7 cellular contexts compared by ENCODE assay signal in the genomic region with DNA sequence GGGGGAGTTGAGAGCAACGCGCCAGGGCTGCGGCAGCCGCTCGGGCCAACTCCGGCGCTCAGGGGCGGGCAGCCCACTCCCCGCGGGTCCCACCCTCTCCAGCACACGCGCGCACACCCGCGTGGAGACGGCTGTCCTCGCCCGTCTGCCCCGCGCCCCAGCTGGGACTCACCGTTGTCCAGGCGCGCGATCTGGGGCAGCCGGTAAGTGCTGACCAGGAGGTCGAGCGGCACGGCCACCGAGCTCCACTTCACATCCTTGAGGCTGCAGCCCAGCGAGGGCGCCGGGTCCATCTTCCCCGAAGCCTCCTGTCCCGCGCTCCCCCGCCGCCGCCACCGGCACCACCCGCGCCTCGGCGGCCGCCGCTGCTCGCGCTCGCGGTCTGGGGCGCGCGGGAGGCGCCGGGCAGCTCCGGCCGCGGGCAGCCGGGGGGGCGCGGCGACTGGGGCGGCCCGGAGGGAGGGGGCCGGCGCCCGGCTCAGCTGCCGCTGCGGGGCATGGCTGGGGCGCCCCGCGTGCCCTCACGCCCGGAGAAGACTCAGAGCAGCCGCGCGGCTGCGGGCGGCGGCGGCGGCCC. TPM values are rescaled to one million over a fixed set of nuclear protein-coding genes. Genes with fewer than 3 reads are reported as not detected.
DNase-seq lines count a peak whose midpoint lies in the region; ATAC-seq and TF ChIP-seq lines count a peak whose summit lies in the region.

No MANE protein-coding gene starts in this region.

- H3K4me1 Mint-ChIP-seq in naive thymus-derived CD4-positive, alpha-beta T cell: peaks cover 12 to 33% (median 26%) of the 10 kb centered on the region in 7 donors

- CTCF ChIA-PET in naive thymus-derived CD4-positive, alpha-beta T cell (lab: Charles Lee): interaction anchor here (0.7 to 2.3 kb wide), 5 partner anchors 76 to 312 kb away, joined by 3 to 14 read pairs (median 5); no protein-coding TSS in a partner anchor

- no peaks in the 10 kb centered on the region for H3K36me3 Mint-ChIP-seq in naive thymus-derived CD4-positive, alpha-beta T cell

- H3K27ac ChIP-seq in WERI-Rb-1 (no peak overlapping the region), esophagus squamous epithelium (peak overlapping the region; percentile 85 to 95 (median 88))
- no peak overlapping the region for H3K27ac ChIP-seq in naive thymus-derived CD4-positive, alpha-beta T cell (ENCODE audit: low read depth, low read length)

- TF ChIP-seq POLR2A in esophagus squamous epithelium (IDR thresholded peaks at IDR 0.05): no peak

- H3K27me3 Mint-ChIP-seq in naive thymus-derived CD4-positive, alpha-beta T cell: peaks cover 31 to 78% (median 39%) of the 10 kb centered on the region in 5 donors

- ATAC-seq in HG02852 (IDR thresholded peaks at IDR 0.05; ENCODE audit: unreplicated experiment): peak; percentile 0
- no peak for ATAC-seq in naive thymus-derived CD4-positive, alpha-beta T cell

- intact Hi-C loops in esophagus squamous epithelium (cut with DNase I): loop anchor here (5.0 kb wide), 2 partner anchors 183 to 198 kb away; no protein-coding TSS in a partner anchor
- intact Hi-C loops in naive thymus-derived CD4-positive, alpha-beta T cell (cut with micrococcal nuclease): loop anchor here (1.0 to 10.0 kb wide), 9 partner anchors 61 to 527 kb away; partner anchors contain the start of genes TRAPPC8 (in 2 of the 2) and RNF125 (in 1 of the 2)

- 0% methylated on average over 10 of the region's 81 CpGs; no CpG with 5 or more reads in 1 of the 2 donors for WGBS in esophagus squamous epithelium, 2 donors

- peaks cover 0 to 44% (median 5%) of the 10 kb centered on the region in 3 donors for H3K4me1 ChIP-seq in esophagus squamous epithelium
- H3K4me1 ChIP-seq in naive thymus-derived CD4-positive, alpha-beta T cell (ENCODE audit: control insufficient read depth in 2 of 2, insufficient read depth in 2 of 2, low read length in 2 of 2): peaks cover 9 to 14% of the 10 kb centered on the region in 2 donors

- peak overlapping the region; percentile 74 to 91 (median 89) for H3K4me3 Mint-ChIP-seq in naive thymus-derived CD4-positive, alpha-beta T cell

- peak overlapping the region in 4 of 9 donors; percentile 5 to 75 (median 58) for H3K27ac Mint-ChIP-seq in naive thymus-derived CD4-positive, alpha-beta T cell

- POLR2A ChIA-PET in naive thymus-derived CD4-positive, alpha-beta T cell (lab: Charles Lee): interaction anchor here (1.0 to 1.5 kb wide), 2 partner anchors 450 to 527 kb away, joined by 3 to 5 read pairs; partner anchors contain the start of gene TRAPPC8

- H3K27me3 ChIP-seq in WERI-Rb-1 (ENCODE audit: insufficient read depth, low read depth, severe bottlenecking): peaks cover 57% of the 10 kb centered on the region
- peaks cover 0 to 13% (median 0%) of the 10 kb centered on the region in 4 donors for H3K27me3 ChIP-seq in esophagus squamous epithelium
- peaks cover 4 to 5% of the 10 kb centered on the region in 2 donors for H3K27me3 ChIP-seq in naive thymus-derived CD4-positive, alpha-beta T cell (ENCODE audit: control insufficient read depth in 2 of 2, insufficient read depth in 2 of 2, low read length in 2 of 2)

- H3K36me3 ChIP-seq in WERI-Rb-1: no peaks in the 10 kb centered on the region
- no peaks in the 10 kb centered on the region for H3K36me3 ChIP-seq in esophagus squamous epithelium
- H3K36me3 ChIP-seq in naive thymus-derived CD4-positive, alpha-beta T cell (ENCODE audit: control insufficient read depth in 2 of 3, insufficient read depth in 3 of 3, low read length in 3 of 3): no peaks in the 10 kb centered on the region

- peak overlapping the region; percentile 48 for H3K4me3 ChIP-seq in GM12864 (ENCODE audit: low read depth, low read length)
- H3K4me3 ChIP-seq in WERI-Rb-1 (ENCODE audit: low read depth, low read length): peak overlapping the region; percentile 44
- H3K4me3 ChIP-seq in esophagus squamous epithelium: peak overlapping the region; percentile 66 to 87 (median 84)
- H3K4me3 ChIP-seq in naive thymus-derived CD4-positive, alpha-beta T cell (ENCODE audit: low read length): peak overlapping the region; percentile 15

- H3K9me3 ChIP-seq in WERI-Rb-1 (ENCODE audit: severe bottlenecking): peaks cover 4% of the 10 kb centered on the region
- H3K9me3 ChIP-seq in esophagus squamous epithelium: no peaks in the 10 kb centered on the region
- no peaks in the 10 kb centered on the region for H3K9me3 ChIP-seq in naive thymus-derived CD4-positive, alpha-beta T cell (ENCODE audit: control insufficient read depth in 2 of 3, low read length in 3 of 3)

- DNase-seq in GM12864 (ENCODE audit: low read depth) (no peak), WERI-Rb-1 (peak; percentile 17), esophagus squamous epithelium (lab: John Stamatoyannopoulos, UW) (no peak), KG1 (lab: John Stamatoyannopoulos, UW) (no peak), middle frontal gyrus (ENCODE audit: extremely low spot score, low spot score) (no peak)
- DNase-seq in naive thymus-derived CD4-positive, alpha-beta T cell: peak in 4 of 9 donors; percentile 2 to 26 (median 8)

- TF ChIP-seq CTCF in GM12864 (IDR thresholded peaks at IDR 0.05; ENCODE audit: low read depth, low read length, missing control alignments) (no peak), WERI-Rb-1 (IDR thresholded peaks at IDR 0.05; ENCODE audit: low read depth, low read length) (no peak), esophagus squamous epithelium (IDR thresholded peaks at IDR 0.05) (no peak)

- peaks cover 0 to 4% (median 0%) of the 10 kb centered on the region in 11 donors for H3K9me3 Mint-ChIP-seq in naive thymus-derived CD4-positive, alpha-beta T cell

RNA-seq across cellular contexts. Expression of gene GAREM1, which starts 0.5 kb away (rescaled TPM):
- 10 to 100 TPM; 10.8 to 32.5 (median 18.3) TPM for total RNA-seq in esophagus squamous epithelium
- total RNA-seq in naive thymus-derived CD4-positive, alpha-beta T cell: under 1 TPM in 3 of 5 experiments, not detected in 2; 0.13 to 0.51 (median 0.43) TPM
- 1 to 10 TPM in 1 of 2 donors, under 1 TPM in 1; 0.06 to 1.0 TPM for polyA plus RNA-seq in naive thymus-derived CD4-positive, alpha-beta T cell

Comparison
In these comparisons a context has a peak if more than half of its experiments do, and no peak if none do; other contexts are left out.
1. H3K4me3 ChIP-seq: peak in every context shown above with its lines; median percentile 84 in esophagus squamous epithelium; 48 in GM12864; 44 in WERI-Rb-1; 15 in naive thymus-derived CD4-positive, alpha-beta T cell.
2. H3K27ac ChIP-seq: peak in esophagus squamous epithelium (4 of 4); none in WERI-Rb-1 (single experiment) and naive thymus-derived CD4-positive, alpha-beta T cell (single experiment).
3. RNA of gene GAREM1, which starts 0.5 kb away (total RNA-seq): 10.8 to 32.5 TPM in esophagus squamous epithelium; 0.13 to 0.51 TPM in naive thymus-derived CD4-positive, alpha-beta T cell; every median in the first group is over 4 times any median in the second.